Comparison of ENCODE assay signal across 1 cellular context in genomic region chr9:110777201-110777842, GRCh38.
TF ChIP-seq lines count a peak whose summit lies in the region.

No MANE protein-coding gene starts in this region.

TF ChIP-seq in GM12878, 131 proteins besides CTCF, POLR2A, EP300 and RAD21 (continued from another document):
- TF ChIP-seq CEBPZ (IDR thresholded peaks at IDR 0.05; ENCODE audit: low read depth, low read length) (no peak), ZNF687 (IDR thresholded peaks at IDR 0.05) (no peak)
